In genomic region chr2:60094450-60094929, GRCh38 we compare ENCODE assay signal across 1 cellular context.
TF ChIP-seq lines count a peak whose summit lies in the region.

No MANE protein-coding gene starts in this region.

TF ChIP-seq in HepG2, 621 proteins besides CTCF, POLR2A, EP300 and RAD21 (continued from another document and continues in another):
- TF ChIP-seq, protein P1, sequence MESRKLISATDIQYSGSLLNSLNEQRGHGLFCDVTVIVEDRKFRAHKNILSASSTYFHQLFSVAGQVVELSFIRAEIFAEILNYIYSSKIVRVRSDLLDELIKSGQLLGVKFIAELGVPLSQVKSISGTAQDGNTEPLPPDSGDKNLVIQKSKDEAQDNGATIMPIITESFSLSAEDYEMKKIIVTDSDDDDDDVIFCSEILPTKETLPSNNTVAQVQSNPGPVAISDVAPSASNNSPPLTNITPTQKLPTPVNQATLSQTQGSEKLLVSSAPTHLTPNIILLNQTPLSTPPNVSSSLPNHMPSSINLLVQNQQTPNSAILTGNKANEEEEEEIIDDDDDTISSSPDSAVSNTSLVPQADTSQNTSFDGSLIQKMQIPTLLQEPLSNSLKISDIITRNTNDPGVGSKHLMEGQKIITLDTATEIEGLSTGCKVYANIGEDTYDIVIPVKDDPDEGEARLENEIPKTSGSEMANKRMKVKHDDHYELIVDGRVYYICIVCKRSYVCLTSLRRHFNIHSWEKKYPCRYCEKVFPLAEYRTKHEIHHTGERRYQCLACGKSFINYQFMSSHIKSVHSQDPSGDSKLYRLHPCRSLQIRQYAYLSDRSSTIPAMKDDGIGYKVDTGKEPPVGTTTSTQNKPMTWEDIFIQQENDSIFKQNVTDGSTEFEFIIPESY (CRISPR knock-in tag; IDR thresholded peaks at IDR 0.05), result 0 out of 2 replicates have a peak, but pooled peaks have one; percentile 6
- TF ChIP-seq HMG20A (CRISPR knock-in tag; IDR thresholded peaks at IDR 0.05; ENCODE audit: borderline replicate concordance) (peak; percentile 95), U2AF2 (IDR thresholded peaks at IDR 0.05; ENCODE audit: low read depth, low read length) (no peak), ZNF556 (CRISPR knock-in tag; IDR thresholded peaks at IDR 0.05; ENCODE audit: borderline replicate concordance) (peak; percentile 70; the same call in 1 of the 2 replicates), ZNF83 (CRISPR knock-in tag; IDR thresholded peaks at IDR 0.05; ENCODE audit: borderline replicate concordance) (no peak), HNF4A (CRISPR knock-in tag; IDR thresholded peaks at IDR 0.05) (peak; percentile 76), SP5 (CRISPR knock-in tag; IDR thresholded peaks at IDR 0.05; ENCODE audit: borderline replicate concordance, low read depth) (peak; percentile 53), PPARG (CRISPR knock-in tag; conservative IDR thresholded peaks at IDR 0.05) (peak; percentile 47; the same call in 1 of the 2 replicates), TFE3 (CRISPR knock-in tag; IDR thresholded peaks at IDR 0.05) (0 out of 2 replicates have a peak, but pooled peaks have one; percentile 28), FOXA3 (CRISPR knock-in tag; IDR thresholded peaks at IDR 0.05) (peak; percentile 84), NFKBIZ (CRISPR knock-in tag; IDR thresholded peaks at IDR 0.05) (0 out of 2 replicates have a peak, but pooled peaks have one; percentile 22), POGZ (CRISPR knock-in tag; IDR thresholded peaks at IDR 0.05) (peak; percentile 86), ZNF430 (CRISPR knock-in tag; IDR thresholded peaks at IDR 0.05) (peak; percentile 56; the same call in 1 of the 2 replicates), JUND (CRISPR knock-in tag; IDR thresholded peaks at IDR 0.05) (peak; percentile 94), SOX5 (CRISPR knock-in tag; IDR thresholded peaks at IDR 0.05; ENCODE audit: borderline replicate concordance) (peak; percentile 99), ZNF788 (CRISPR knock-in tag; IDR thresholded peaks at IDR 0.05; ENCODE audit: borderline replicate concordance) (no peak), ADNP (CRISPR knock-in tag; IDR thresholded peaks at IDR 0.05) (no peak), TCF7L2 (IDR thresholded peaks at IDR 0.05; ENCODE audit: low read depth, low read length) (peak; percentile 16; the same call in 1 of the 2 replicates), FOXP4 (CRISPR knock-in tag; IDR thresholded peaks at IDR 0.05) (peak; percentile 84), ZBTB3 (CRISPR knock-in tag; IDR thresholded peaks at IDR 0.05; ENCODE audit: borderline replicate concordance, low read depth) (no peak), HDAC2 (CRISPR knock-in tag; IDR thresholded peaks at IDR 0.05) (peak; percentile 81), NFIC (IDR thresholded peaks at IDR 0.05; ENCODE audit: low read length) (peak; percentile 64), ZNF292 (CRISPR knock-in tag; IDR thresholded peaks at IDR 0.05; ENCODE audit: borderline replicate concordance, low read depth) (peak; percentile 38; the same call in 1 of the 2 replicates), THAP8 (CRISPR knock-in tag; IDR thresholded peaks at IDR 0.05; ENCODE audit: borderline replicate concordance) (no peak), ZNF558 (CRISPR knock-in tag; IDR thresholded peaks at IDR 0.05; ENCODE audit: borderline replicate concordance) (no peak), RARA (CRISPR knock-in tag; IDR thresholded peaks at IDR 0.05) (peak; percentile 74; the same call in 1 of the 2 replicates), ZBTB7A (CRISPR knock-in tag; IDR thresholded peaks at IDR 0.05) (no peak), CCAR2 (optimal IDR thresholded peaks at IDR 0.05; ENCODE audit: low read depth, low read length) (no peak), ZNF652 (CRISPR knock-in tag; IDR thresholded peaks at IDR 0.05; ENCODE audit: borderline replicate concordance, low read depth) (0 out of 2 replicates have a peak, but pooled peaks have one; percentile 31), ZKSCAN8 (CRISPR knock-in tag; IDR thresholded peaks at IDR 0.05; ENCODE audit: borderline replicate concordance) (no peak; the same call in 1 of the 2 replicates), ATRX (CRISPR knock-in tag; IDR thresholded peaks at IDR 0.05; ENCODE audit: borderline replicate concordance) (no peak)
- TF ChIP-seq, protein P2, sequence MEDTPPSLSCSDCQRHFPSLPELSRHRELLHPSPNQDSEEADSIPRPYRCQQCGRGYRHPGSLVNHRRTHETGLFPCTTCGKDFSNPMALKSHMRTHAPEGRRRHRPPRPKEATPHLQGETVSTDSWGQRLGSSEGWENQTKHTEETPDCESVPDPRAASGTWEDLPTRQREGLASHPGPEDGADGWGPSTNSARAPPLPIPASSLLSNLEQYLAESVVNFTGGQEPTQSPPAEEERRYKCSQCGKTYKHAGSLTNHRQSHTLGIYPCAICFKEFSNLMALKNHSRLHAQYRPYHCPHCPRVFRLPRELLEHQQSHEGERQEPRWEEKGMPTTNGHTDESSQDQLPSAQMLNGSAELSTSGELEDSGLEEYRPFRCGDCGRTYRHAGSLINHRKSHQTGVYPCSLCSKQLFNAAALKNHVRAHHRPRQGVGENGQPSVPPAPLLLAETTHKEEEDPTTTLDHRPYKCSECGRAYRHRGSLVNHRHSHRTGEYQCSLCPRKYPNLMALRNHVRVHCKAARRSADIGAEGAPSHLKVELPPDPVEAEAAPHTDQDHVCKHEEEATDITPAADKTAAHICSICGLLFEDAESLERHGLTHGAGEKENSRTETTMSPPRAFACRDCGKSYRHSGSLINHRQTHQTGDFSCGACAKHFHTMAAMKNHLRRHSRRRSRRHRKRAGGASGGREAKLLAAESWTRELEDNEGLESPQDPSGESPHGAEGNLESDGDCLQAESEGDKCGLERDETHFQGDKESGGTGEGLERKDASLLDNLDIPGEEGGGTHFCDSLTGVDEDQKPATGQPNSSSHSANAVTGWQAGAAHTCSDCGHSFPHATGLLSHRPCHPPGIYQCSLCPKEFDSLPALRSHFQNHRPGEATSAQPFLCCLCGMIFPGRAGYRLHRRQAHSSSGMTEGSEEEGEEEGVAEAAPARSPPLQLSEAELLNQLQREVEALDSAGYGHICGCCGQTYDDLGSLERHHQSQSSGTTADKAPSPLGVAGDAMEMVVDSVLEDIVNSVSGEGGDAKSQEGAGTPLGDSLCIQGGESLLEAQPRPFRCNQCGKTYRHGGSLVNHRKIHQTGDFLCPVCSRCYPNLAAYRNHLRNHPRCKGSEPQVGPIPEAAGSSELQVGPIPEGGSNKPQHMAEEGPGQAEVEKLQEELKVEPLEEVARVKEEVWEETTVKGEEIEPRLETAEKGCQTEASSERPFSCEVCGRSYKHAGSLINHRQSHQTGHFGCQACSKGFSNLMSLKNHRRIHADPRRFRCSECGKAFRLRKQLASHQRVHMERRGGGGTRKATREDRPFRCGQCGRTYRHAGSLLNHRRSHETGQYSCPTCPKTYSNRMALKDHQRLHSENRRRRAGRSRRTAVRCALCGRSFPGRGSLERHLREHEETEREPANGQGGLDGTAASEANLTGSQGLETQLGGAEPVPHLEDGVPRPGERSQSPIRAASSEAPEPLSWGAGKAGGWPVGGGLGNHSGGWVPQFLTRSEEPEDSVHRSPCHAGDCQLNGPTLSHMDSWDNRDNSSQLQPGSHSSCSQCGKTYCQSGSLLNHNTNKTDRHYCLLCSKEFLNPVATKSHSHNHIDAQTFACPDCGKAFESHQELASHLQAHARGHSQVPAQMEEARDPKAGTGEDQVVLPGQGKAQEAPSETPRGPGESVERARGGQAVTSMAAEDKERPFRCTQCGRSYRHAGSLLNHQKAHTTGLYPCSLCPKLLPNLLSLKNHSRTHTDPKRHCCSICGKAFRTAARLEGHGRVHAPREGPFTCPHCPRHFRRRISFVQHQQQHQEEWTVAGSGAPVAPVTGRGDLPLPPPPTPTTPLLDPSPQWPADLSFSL (CRISPR knock-in tag; IDR thresholded peaks at IDR 0.05), result no peak; the same call in 1 of the 2 replicates
- TF ChIP-seq, protein P3, sequence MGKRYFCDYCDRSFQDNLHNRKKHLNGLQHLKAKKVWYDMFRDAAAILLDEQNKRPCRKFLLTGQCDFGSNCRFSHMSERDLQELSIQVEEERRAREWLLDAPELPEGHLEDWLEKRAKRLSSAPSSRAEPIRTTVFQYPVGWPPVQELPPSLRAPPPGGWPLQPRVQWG (CRISPR knock-in tag; IDR thresholded peaks at IDR 0.05; ENCODE audit: borderline replicate concordance, low read depth), result no peak
- TF ChIP-seq, protein P4, sequence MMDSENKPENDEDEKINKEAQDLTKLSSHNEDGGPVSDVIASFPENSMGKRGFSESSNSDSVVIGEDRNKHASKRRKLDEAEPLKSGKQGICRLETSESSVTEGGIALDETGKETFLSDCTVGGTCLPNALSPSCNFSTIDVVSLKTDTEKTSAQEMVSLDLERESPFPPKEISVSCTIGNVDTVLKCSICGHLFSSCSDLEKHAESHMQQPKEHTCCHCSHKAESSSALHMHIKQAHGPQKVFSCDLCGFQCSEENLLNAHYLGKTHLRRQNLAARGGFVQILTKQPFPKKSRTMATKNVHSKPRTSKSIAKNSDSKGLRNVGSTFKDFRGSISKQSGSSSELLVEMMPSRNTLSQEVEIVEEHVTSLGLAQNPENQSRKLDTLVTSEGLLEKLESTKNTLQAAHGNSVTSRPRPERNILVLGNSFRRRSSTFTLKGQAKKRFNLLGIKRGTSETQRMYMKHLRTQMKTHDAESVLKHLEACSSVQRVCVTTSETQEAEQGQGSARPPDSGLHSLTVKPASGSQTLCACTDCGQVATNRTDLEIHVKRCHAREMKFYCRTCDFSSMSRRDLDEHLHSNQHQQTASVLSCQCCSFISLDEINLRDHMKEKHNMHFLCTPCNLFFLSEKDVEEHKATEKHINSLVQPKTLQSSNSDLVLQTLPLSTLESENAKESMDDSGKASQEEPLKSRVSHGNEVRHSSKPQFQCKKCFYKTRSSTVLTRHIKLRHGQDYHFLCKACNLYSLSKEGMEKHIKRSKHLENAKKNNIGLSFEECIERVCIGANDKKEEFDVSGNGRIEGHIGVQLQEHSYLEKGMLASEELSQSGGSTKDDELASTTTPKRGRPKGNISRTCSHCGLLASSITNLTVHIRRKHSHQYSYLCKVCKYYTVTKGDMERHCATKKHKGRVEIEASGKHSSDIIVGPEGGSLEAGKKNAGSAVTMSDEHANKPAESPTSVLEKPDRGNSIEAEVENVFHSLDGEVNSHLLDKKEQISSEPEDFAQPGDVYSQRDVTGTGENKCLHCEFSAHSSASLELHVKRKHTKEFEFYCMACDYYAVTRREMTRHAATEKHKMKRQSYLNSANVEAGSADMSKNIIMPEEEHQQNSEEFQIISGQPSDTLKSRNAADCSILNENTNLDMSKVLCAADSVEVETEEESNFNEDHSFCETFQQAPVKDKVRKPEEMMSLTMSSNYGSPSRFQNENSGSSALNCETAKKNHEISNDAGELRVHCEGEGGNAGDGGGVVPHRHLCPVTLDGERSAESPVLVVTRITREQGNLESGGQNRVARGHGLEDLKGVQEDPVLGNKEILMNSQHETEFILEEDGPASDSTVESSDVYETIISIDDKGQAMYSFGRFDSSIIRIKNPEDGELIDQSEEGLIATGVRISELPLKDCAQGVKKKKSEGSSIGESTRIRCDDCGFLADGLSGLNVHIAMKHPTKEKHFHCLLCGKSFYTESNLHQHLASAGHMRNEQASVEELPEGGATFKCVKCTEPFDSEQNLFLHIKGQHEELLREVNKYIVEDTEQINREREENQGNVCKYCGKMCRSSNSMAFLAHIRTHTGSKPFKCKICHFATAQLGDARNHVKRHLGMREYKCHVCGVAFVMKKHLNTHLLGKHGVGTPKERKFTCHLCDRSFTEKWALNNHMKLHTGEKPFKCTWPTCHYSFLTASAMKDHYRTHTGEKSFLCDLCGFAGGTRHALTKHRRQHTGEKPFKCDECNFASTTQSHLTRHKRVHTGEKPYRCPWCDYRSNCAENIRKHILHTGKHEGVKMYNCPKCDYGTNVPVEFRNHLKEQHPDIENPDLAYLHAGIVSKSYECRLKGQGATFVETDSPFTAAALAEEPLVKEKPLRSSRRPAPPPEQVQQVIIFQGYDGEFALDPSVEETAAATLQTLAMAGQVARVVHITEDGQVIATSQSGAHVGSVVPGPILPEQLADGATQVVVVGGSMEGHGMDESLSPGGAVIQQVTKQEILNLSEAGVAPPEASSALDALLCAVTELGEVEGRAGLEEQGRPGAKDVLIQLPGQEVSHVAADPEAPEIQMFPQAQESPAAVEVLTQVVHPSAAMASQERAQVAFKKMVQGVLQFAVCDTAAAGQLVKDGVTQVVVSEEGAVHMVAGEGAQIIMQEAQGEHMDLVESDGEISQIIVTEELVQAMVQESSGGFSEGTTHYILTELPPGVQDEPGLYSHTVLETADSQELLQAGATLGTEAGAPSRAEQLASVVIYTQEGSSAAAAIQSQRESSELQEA (CRISPR knock-in tag; IDR thresholded peaks at IDR 0.05; ENCODE audit: not compliant biosample characterization), result no peak
